In genomic region chr3:52041118-52041847, GRCh38 we compare ENCODE assay signal across 1 cellular context.
TF ChIP-seq lines count a peak whose summit lies in the region.

No MANE protein-coding gene starts in this region.

TF ChIP-seq in HepG2, 621 proteins besides CTCF, POLR2A, EP300 and RAD21:
- TF ChIP-seq ZNF614 (CRISPR knock-in tag; IDR thresholded peaks at IDR 0.05; ENCODE audit: borderline replicate concordance) (peak; percentile 15; the same call in 1 of the 2 replicates), ZNF329 (CRISPR knock-in tag; IDR thresholded peaks at IDR 0.05; ENCODE audit: low read depth) (peak; percentile 65; the same call in 1 of the 2 replicates), ZNF143 (CRISPR knock-in tag; IDR thresholded peaks at IDR 0.05) (no peak), SOX6 (IDR thresholded peaks at IDR 0.05) (no peak), SOX6 (CRISPR knock-in tag; IDR thresholded peaks at IDR 0.05) (peak; percentile 15; the same call in 1 of the 2 replicates), ESRRA (CRISPR knock-in tag; IDR thresholded peaks at IDR 0.05; ENCODE audit: low read depth) (no peak), SRF (IDR thresholded peaks at IDR 0.05; ENCODE audit: low read depth, low read length) (no peak), TAF15 (IDR thresholded peaks at IDR 0.05; ENCODE audit: low read depth, low read length, poor library complexity, severe bottlenecking) (no peak), ZNF138 (CRISPR knock-in tag; IDR thresholded peaks at IDR 0.05; ENCODE audit: low read depth) (no peak), CCDC6 (CRISPR knock-in tag; IDR thresholded peaks at IDR 0.05) (no peak), STAG1 (CRISPR knock-in tag; IDR thresholded peaks at IDR 0.05) (peak; percentile 30), MAFK (conservative IDR thresholded peaks at IDR 0.05 in 1 of 2, IDR thresholded peaks at IDR 0.05 in 1 of 2; ENCODE audit: low read length in 2 of 2) (no peak), ZNF775 (CRISPR knock-in tag; IDR thresholded peaks at IDR 0.05; ENCODE audit: borderline replicate concordance) (no peak), CCAR2 (optimal IDR thresholded peaks at IDR 0.05; ENCODE audit: low read depth, low read length) (no peak), ZBTB20 (CRISPR knock-in tag; IDR thresholded peaks at IDR 0.05; ENCODE audit: borderline replicate concordance, low read depth) (no peak)
- TF ChIP-seq, protein P1, sequence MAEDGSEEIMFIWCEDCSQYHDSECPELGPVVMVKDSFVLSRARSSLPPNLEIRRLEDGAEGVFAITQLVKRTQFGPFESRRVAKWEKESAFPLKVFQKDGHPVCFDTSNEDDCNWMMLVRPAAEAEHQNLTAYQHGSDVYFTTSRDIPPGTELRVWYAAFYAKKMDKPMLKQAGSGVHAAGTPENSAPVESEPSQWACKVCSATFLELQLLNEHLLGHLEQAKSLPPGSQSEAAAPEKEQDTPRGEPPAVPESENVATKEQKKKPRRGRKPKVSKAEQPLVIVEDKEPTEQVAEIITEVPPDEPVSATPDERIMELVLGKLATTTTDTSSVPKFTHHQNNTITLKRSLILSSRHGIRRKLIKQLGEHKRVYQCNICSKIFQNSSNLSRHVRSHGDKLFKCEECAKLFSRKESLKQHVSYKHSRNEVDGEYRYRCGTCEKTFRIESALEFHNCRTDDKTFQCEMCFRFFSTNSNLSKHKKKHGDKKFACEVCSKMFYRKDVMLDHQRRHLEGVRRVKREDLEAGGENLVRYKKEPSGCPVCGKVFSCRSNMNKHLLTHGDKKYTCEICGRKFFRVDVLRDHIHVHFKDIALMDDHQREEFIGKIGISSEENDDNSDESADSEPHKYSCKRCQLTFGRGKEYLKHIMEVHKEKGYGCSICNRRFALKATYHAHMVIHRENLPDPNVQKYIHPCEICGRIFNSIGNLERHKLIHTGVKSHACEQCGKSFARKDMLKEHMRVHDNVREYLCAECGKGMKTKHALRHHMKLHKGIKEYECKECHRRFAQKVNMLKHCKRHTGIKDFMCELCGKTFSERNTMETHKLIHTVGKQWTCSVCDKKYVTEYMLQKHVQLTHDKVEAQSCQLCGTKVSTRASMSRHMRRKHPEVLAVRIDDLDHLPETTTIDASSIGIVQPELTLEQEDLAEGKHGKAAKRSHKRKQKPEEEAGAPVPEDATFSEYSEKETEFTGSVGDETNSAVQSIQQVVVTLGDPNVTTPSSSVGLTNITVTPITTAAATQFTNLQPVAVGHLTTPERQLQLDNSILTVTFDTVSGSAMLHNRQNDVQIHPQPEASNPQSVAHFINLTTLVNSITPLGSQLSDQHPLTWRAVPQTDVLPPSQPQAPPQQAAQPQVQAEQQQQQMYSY (CRISPR knock-in tag; IDR thresholded peaks at IDR 0.05) = peak; percentile 64
- TF ChIP-seq, protein P2, sequence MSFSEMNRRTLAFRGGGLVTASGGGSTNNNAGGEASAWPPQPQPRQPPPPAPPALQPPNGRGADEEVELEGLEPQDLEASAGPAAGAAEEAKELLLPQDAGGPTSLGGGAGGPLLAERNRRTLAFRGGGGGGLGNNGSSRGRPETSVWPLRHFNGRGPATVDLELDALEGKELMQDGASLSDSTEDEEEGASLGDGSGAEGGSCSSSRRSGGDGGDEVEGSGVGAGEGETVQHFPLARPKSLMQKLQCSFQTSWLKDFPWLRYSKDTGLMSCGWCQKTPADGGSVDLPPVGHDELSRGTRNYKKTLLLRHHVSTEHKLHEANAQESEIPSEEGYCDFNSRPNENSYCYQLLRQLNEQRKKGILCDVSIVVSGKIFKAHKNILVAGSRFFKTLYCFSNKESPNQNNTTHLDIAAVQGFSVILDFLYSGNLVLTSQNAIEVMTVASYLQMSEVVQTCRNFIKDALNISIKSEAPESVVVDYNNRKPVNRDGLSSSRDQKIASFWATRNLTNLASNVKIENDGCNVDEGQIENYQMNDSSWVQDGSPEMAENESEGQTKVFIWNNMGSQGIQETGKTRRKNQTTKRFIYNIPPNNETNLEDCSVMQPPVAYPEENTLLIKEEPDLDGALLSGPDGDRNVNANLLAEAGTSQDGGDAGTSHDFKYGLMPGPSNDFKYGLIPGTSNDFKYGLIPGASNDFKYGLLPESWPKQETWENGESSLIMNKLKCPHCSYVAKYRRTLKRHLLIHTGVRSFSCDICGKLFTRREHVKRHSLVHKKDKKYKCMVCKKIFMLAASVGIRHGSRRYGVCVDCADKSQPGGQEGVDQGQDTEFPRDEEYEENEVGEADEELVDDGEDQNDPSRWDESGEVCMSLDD (CRISPR knock-in tag; IDR thresholded peaks at IDR 0.05; ENCODE audit: borderline replicate concordance) = no peak
- TF ChIP-seq, protein P3, sequence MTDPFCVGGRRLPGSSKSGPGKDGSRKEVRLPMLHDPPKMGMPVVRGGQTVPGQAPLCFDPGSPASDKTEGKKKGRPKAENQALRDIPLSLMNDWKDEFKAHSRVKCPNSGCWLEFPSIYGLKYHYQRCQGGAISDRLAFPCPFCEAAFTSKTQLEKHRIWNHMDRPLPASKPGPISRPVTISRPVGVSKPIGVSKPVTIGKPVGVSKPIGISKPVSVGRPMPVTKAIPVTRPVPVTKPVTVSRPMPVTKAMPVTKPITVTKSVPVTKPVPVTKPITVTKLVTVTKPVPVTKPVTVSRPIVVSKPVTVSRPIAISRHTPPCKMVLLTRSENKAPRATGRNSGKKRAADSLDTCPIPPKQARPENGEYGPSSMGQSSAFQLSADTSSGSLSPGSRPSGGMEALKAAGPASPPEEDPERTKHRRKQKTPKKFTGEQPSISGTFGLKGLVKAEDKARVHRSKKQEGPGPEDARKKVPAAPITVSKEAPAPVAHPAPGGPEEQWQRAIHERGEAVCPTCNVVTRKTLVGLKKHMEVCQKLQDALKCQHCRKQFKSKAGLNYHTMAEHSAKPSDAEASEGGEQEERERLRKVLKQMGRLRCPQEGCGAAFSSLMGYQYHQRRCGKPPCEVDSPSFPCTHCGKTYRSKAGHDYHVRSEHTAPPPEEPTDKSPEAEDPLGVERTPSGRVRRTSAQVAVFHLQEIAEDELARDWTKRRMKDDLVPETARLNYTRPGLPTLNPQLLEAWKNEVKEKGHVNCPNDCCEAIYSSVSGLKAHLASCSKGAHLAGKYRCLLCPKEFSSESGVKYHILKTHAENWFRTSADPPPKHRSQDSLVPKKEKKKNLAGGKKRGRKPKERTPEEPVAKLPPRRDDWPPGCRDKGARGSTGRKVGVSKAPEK (CRISPR knock-in tag; IDR thresholded peaks at IDR 0.05; ENCODE audit: borderline replicate concordance) = no peak
- TF ChIP-seq, protein P4, sequence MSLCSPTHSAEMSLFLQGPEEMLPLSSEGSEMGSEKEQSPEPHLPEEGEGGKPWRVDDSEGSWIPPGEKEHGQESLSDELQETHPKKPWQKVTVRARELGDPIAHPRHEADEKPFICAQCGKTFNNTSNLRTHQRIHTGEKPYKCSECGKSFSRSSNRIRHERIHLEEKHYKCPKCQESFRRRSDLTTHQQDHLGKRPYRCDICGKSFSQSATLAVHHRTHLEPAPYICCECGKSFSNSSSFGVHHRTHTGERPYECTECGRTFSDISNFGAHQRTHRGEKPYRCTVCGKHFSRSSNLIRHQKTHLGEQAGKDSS (CRISPR knock-in tag; IDR thresholded peaks at IDR 0.05; ENCODE audit: borderline replicate concordance, low read depth) = no peak
- TF ChIP-seq, protein P5, sequence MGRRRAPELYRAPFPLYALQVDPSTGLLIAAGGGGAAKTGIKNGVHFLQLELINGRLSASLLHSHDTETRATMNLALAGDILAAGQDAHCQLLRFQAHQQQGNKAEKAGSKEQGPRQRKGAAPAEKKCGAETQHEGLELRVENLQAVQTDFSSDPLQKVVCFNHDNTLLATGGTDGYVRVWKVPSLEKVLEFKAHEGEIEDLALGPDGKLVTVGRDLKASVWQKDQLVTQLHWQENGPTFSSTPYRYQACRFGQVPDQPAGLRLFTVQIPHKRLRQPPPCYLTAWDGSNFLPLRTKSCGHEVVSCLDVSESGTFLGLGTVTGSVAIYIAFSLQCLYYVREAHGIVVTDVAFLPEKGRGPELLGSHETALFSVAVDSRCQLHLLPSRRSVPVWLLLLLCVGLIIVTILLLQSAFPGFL (CRISPR knock-in tag; IDR thresholded peaks at IDR 0.05) = no peak
TF ChIP-seq in HepG2: peak in this region for 5.
